8 cellular contexts compared by ENCODE assay signal in genomic region chr17:73192219-73192893, GRCh38. TPM values are rescaled to one million over a fixed set of nuclear protein-coding genes. Genes with fewer than 3 reads are reported as not detected.
DNase-seq lines count a peak whose midpoint lies in the region; ATAC-seq and TF ChIP-seq lines count a peak whose summit lies in the region.

No MANE protein-coding gene starts in this region.

- H3K36me3 ChIP-seq in Panc1 (ENCODE audit: control insufficient read depth, insufficient read depth, low read length) (peaks cover 12% of the 10 kb centered on the region; the same call in 1 of the 2 replicates), neural cell (ENCODE audit: insufficient read depth, low read length) (no peaks in the 10 kb centered on the region)

- H3K79me2 ChIP-seq in neural cell (replicated peaks; ENCODE audit: insufficient read depth, low read length): peaks cover 8% of the 10 kb centered on the region

- peak overlapping the region; percentile 90 for H3K27ac ChIP-seq in Panc1 (ENCODE audit: low read length)
- peak overlapping the region; percentile 82 for H3K27ac ChIP-seq in neural cell (ENCODE audit: low read length)
- H3K27ac ChIP-seq in temporal lobe (ENCODE audit: low read depth, low read length): peak overlapping the region; percentile 27

- intact Hi-C loops in Panc1 (cut with micrococcal nuclease; ENCODE audit: unreplicated experiment): loop anchor here (1.0 kb wide), 1 partner anchor 467 kb away; no protein-coding TSS in a partner anchor

- no peaks in the 10 kb centered on the region for H3K9me3 ChIP-seq in Panc1 (ENCODE audit: control insufficient read depth, insufficient read depth, low read depth, low read length)
- no peaks in the 10 kb centered on the region for H3K9me3 ChIP-seq in neural cell (ENCODE audit: low read length)

- POLR2A ChIA-PET in Panc1 (lab: Charles Lee): interaction anchor here (0.5 to 0.9 kb wide), 3 partner anchors 51 to 528 kb away, joined by 5 to 7 read pairs (median 7); no protein-coding TSS in a partner anchor

- H3K4me3 ChIP-seq in Panc1 (ENCODE audit: low read depth in 2 of 2, low read length in 2 of 2): peak overlapping the region; percentile 62 to 89
- H3K4me3 ChIP-seq in foreskin fibroblast (ENCODE audit: low read depth in 1 of 2, low read length in 2 of 2): peak overlapping the region; percentile 75 to 82
- peak overlapping the region; percentile 91 for H3K4me3 ChIP-seq in neural cell (ENCODE audit: low read length)

- peak; percentile 26 for DNase-seq in DMS79 (lab: John Stamatoyannopoulos, UW)
- peak; percentile 63 for DNase-seq in HuH-7 (ENCODE audit: low spot score)
- no peak for DNase-seq in Panc1 (ENCODE audit: low read depth, low spot score)
- DNase-seq in activated gamma-delta T cell (lab: John Stamatoyannopoulos, UW): peak; percentile 46
- peak; percentile 52 to 86 for DNase-seq in foreskin fibroblast

- H3K4me2 ChIP-seq in neural cell (ENCODE audit: low read length): peak overlapping the region; percentile 76

- H3K4me1 ChIP-seq in Panc1 (ENCODE audit: control insufficient read depth, insufficient read depth, low read length): peaks cover 14% of the 10 kb centered on the region; the same call in 1 of the 2 replicates

- CTCF ChIA-PET in Panc1 (lab: Charles Lee): interaction anchor here (0.6 to 1.1 kb wide), 4 partner anchors 170 to 636 kb away, joined by 4 to 5 read pairs (median 4); no protein-coding TSS in a partner anchor

- TF ChIP-seq CTCF in Panc1 (IDR thresholded peaks at IDR 0.05) (no peak), foreskin fibroblast (IDR thresholded peaks at IDR 0.05; ENCODE audit: low read depth, low read length) (no peak), neural cell (IDR thresholded peaks at IDR 0.05; ENCODE audit: poor library complexity, severe bottlenecking) (no peak)

- peak overlapping the region; percentile 40 for H2AFZ ChIP-seq in neural cell (ENCODE audit: low read depth, low read length)

- peak; percentile 50 for ATAC-seq in GM21528 (IDR thresholded peaks at IDR 0.05; ENCODE audit: low FRiP score, unreplicated experiment)
- peak; percentile 82 for ATAC-seq in Panc1

- TSS peak; percentile 73 for BruUV-seq in Panc1 (replicated peaks; lab: Mats Ljungman, UMichigan)

- H3F3A ChIP-seq in neural cell (ENCODE audit: insufficient read depth, low read length, poor library complexity, severe bottlenecking): peaks cover 3% of the 10 kb centered on the region

- in situ Hi-C loops in Panc1 (cut with HindIII; ENCODE audit: low pct_unique_long_range_greater_than_20kb, low sequenced_read_pairs): no loop called here

- peak; percentile 24 for TF ChIP-seq RAD21 in neural cell (conservative IDR thresholded peaks at IDR 0.05)

- H3K9ac ChIP-seq in neural cell (ENCODE audit: low read length): peak overlapping the region; percentile 90

- no peaks in the 10 kb centered on the region for H3K27me3 ChIP-seq in Panc1 (ENCODE audit: control insufficient read depth, insufficient read depth, low read length)
- H3K27me3 ChIP-seq in neural cell (ENCODE audit: insufficient read depth, low read depth, low read length): no peaks in the 10 kb centered on the region

- no peak for TF ChIP-seq EP300 in neural cell (conservative IDR thresholded peaks at IDR 0.05; ENCODE audit: poor library complexity, severe bottlenecking)

- H4K20me1 ChIP-seq in neural cell (ENCODE audit: insufficient read depth): no peaks in the 10 kb centered on the region

- H3K9me2 ChIP-seq in neural cell (ENCODE audit: insufficient read depth, low read length): no peaks in the 10 kb centered on the region

TF ChIP-seq in neural cell, 6 proteins besides CTCF, POLR2A, EP300 and RAD21:
- TF ChIP-seq REST (IDR thresholded peaks at IDR 0.05; ENCODE audit: borderline replicate concordance): peak; percentile 33
- no peak for TF ChIP-seq SMC3 (conservative IDR thresholded peaks at IDR 0.05; ENCODE audit: poor library complexity)
- TF ChIP-seq POLR2AphosphoS5 (IDR thresholded peaks at IDR 0.05): peak; percentile 57

RNA-seq across cellular contexts. Expression of gene COG1, which starts 0.5 kb away (rescaled TPM):
- total RNA-seq in Panc1 (2021; ENCODE audit: unreplicated experiment): 41.2 TPM
- 42.3 TPM for polyA plus RNA-seq in Panc1 (2012; ENCODE audit: insufficient read length)
- polyA plus RNA-seq in neural cell: 23.5 and 26.3 TPM in 2 replicates
- 30.9 and 36.0 TPM in 2 replicates for polyA minus RNA-seq in neural cell
- 17.9 TPM for total RNA-seq in temporal lobe

RNA-seq across cellular contexts. Expression of gene SSTR2, which starts 27.5 kb away (rescaled TPM):
- total RNA-seq in Panc1 (2021; ENCODE audit: unreplicated experiment) (0.77 TPM), temporal lobe (35.7 TPM)
- polyA plus RNA-seq in Panc1 (2012; ENCODE audit: insufficient read length): 0.57 TPM
- 7.7 and 8.1 TPM in 2 replicates for polyA plus RNA-seq in neural cell
- 12.9 and 14.9 TPM in 2 replicates for polyA minus RNA-seq in neural cell

Comparison
In these comparisons a context has a peak if more than half of its experiments do, and no peak if none do; other contexts are left out.
1. H3K27ac ChIP-seq: peak in every context shown above with its lines; median percentile 90 in Panc1; 82 in neural cell; 27 in temporal lobe.
2. RNA of gene SSTR2, which starts 27.5 kb away (total RNA-seq): 35.7 TPM in temporal lobe (single experiment); 0.77 TPM in Panc1 (single experiment); every median in the first group is over 10 times any median in the second.
3. Peak in every context shown above with its lines, with median percentiles within 50 percentile points of each other: H3K4me3 ChIP-seq.